ENCODE assay signal across 1 cellular context in the genomic region with DNA sequence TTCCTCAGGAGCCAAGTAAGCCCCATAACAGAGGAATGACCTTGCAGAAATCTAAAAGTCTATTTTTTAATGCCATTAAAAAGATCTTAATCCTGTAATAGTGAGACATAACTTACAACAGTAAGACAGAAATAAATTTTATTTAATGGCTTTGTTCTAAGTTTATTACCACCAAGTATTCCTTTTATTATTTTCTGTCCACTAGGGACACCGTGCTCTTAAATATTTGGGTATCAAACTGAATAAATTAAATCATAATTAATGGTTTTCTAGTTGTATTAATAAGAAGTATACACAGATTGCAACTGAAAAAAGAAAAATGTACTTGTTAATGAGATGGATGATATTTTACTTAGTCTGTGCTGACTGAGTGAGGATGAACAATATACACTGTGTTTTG.
TF ChIP-seq lines count a peak whose summit lies in the region.

No MANE protein-coding gene starts in this region.

TF ChIP-seq in neural cell, 6 proteins besides CTCF, POLR2A, EP300 and RAD21 (continued from another document):
- TF ChIP-seq, protein P1, sequence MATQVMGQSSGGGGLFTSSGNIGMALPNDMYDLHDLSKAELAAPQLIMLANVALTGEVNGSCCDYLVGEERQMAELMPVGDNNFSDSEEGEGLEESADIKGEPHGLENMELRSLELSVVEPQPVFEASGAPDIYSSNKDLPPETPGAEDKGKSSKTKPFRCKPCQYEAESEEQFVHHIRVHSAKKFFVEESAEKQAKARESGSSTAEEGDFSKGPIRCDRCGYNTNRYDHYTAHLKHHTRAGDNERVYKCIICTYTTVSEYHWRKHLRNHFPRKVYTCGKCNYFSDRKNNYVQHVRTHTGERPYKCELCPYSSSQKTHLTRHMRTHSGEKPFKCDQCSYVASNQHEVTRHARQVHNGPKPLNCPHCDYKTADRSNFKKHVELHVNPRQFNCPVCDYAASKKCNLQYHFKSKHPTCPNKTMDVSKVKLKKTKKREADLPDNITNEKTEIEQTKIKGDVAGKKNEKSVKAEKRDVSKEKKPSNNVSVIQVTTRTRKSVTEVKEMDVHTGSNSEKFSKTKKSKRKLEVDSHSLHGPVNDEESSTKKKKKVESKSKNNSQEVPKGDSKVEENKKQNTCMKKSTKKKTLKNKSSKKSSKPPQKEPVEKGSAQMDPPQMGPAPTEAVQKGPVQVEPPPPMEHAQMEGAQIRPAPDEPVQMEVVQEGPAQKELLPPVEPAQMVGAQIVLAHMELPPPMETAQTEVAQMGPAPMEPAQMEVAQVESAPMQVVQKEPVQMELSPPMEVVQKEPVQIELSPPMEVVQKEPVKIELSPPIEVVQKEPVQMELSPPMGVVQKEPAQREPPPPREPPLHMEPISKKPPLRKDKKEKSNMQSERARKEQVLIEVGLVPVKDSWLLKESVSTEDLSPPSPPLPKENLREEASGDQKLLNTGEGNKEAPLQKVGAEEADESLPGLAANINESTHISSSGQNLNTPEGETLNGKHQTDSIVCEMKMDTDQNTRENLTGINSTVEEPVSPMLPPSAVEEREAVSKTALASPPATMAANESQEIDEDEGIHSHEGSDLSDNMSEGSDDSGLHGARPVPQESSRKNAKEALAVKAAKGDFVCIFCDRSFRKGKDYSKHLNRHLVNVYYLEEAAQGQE (IDR thresholded peaks at IDR 0.05; ENCODE audit: borderline replicate concordance) = no peak
- no peak for TF ChIP-seq SMC3 (conservative IDR thresholded peaks at IDR 0.05; ENCODE audit: poor library complexity)
- TF ChIP-seq EZH2 (IDR thresholded peaks at IDR 0.05; ENCODE audit: borderline replicate concordance, insufficient read depth, low read length, poor library complexity, severe bottlenecking) = no peak
- no peak for TF ChIP-seq MXI1 (conservative IDR thresholded peaks at IDR 0.05; ENCODE audit: poor library complexity, severe bottlenecking)
TF ChIP-seq in neural cell: peak in this region for 0.
